In genomic region chr2:55581875-55582547, GRCh38 we compare ENCODE assay signal across 14 cellular contexts. TPM values are rescaled to one million over a fixed set of nuclear protein-coding genes. Genes with fewer than 3 reads are reported as not detected.
DNase-seq lines count a peak whose midpoint lies in the region; ATAC-seq, FAIRE-seq and TF ChIP-seq lines count a peak whose summit lies in the region.
"Had no signal": no experiment of that assay in that cellular context is flagged by ENCODE, and none has a peak within 500 bp of the region (broad histone marks: within the 10 kb centered on the region; RNA-seq: fewer than 3 reads in every experiment).

No MANE protein-coding gene starts in this region.

- FAIRE-seq in K562 (lab: Jason Lieb, UNC) = no peak

- no peak for TF ChIP-seq POLR2A in K562 (conservative IDR thresholded peaks at IDR 0.05)

- ATAC-seq in natural killer cell (no peak), K562 (no peak), left lung (peak; percentile 25), aorta (ENCODE audit: low FRiP score) (peak; percentile 22)
- no peak for ATAC-seq in natural killer cell treated with Interleukin-12 subunit alpha and Interleukin-12 subunit beta and Interleukin-15 and Interleukin-18, amount 100 ng/mL, for 72 hours

- H3K27ac ChIP-seq in K562 (ENCODE audit: extremely low read depth, low read depth, low read length) = no peak overlapping the region
- H3K27ac ChIP-seq in left lung = no peak overlapping the region
- H3K27ac ChIP-seq in aorta (ENCODE audit: low read depth in 1 of 2, low read length in 2 of 2) = no peak overlapping the region
- H3K27ac ChIP-seq: suprapubic skin, WERI-Rb-1 had no signal

- no peaks in the 10 kb centered on the region for H3K36me3 Mint-ChIP-seq in natural killer cell
- H3K36me3 Mint-ChIP-seq in natural killer cell treated with Interleukin-12 subunit alpha and Interleukin-12 subunit beta and Interleukin-15 and Interleukin-18, amount 100 ng/mL, for 72 hours = peaks cover 12% of the 10 kb centered on the region

- no TSS peak for BruUV-seq in K562 (replicated peaks; lab: Mats Ljungman, UMichigan)

- peaks cover 75% of the 10 kb centered on the region; the same call in 2 of the 3 replicates for H3K36me3 ChIP-seq in K562 (ENCODE audit: control insufficient read depth, insufficient read depth, low read length)
- peaks cover 0 to 76% of the 10 kb centered on the region in 2 donors for H3K36me3 ChIP-seq in left lung
- no peaks in the 10 kb centered on the region for H3K36me3 ChIP-seq in aorta (ENCODE audit: control insufficient read depth in 1 of 2, insufficient read depth in 2 of 2, low read length in 1 of 2)

- in situ Hi-C loops in K562 (cut with MboI) = no loop called here
- in situ Hi-C loops in GM13976 (cut with MboI; ENCODE audit: low sequenced_read_pairs, unreplicated experiment) = no loop called here
- in situ Hi-C loops in GM13977 (cut with MboI; ENCODE audit: low pct_unique_long_range_greater_than_20kb, low sequenced_read_pairs, unreplicated experiment) = no loop called here

- H3K4me2 ChIP-seq in K562 (ENCODE audit: insufficient read depth, low read length) = no peak overlapping the region

- H3K4me3 Mint-ChIP-seq in natural killer cell = no peak overlapping the region
- no peak overlapping the region for H3K4me3 Mint-ChIP-seq in natural killer cell treated with Interleukin-12 subunit alpha and Interleukin-12 subunit beta and Interleukin-15 and Interleukin-18, amount 100 ng/mL, for 72 hours

- TF ChIP-seq CTCF in natural killer cell (IDR thresholded peaks at IDR 0.05) (no peak), K562 (IDR thresholded peaks at IDR 0.05 in 2 of 3, conservative IDR thresholded peaks at IDR 0.05 in 1 of 3; ENCODE audit: insufficient read depth in 2 of 3, low read depth in 1 of 3, low read length in 3 of 3) (no peak), left lung (IDR thresholded peaks at IDR 0.05) (no peak), GM13976 (IDR thresholded peaks at IDR 0.05; ENCODE audit: borderline replicate concordance, control extremely low read depth, extremely low read depth, insufficient read depth, missing control alignments) (no peak), GM13977 (IDR thresholded peaks at IDR 0.05; ENCODE audit: extremely low read depth, insufficient read depth, missing control alignments) (no peak)

- no peak overlapping the region for H3K9ac ChIP-seq in K562 (ENCODE audit: insufficient read depth in 1 of 2, low read depth in 2 of 2, low read length in 2 of 2)

- POLR2A ChIA-PET in K562 (lab: Yijun Ruan, JAX) = no interaction called here

- no peaks in the 10 kb centered on the region for H4K20me1 ChIP-seq in K562 (replicated peaks; ENCODE audit: control insufficient read depth, insufficient read depth, low read length)

- peaks cover 7 to 12% of the 10 kb centered on the region in 2 donors for H3K4me1 Mint-ChIP-seq in natural killer cell
- H3K4me1 Mint-ChIP-seq in natural killer cell treated with Interleukin-12 subunit alpha and Interleukin-12 subunit beta and Interleukin-15 and Interleukin-18, amount 100 ng/mL, for 72 hours (ENCODE audit: low read depth in 2 of 2) = peaks cover 6 to 11% of the 10 kb centered on the region in 2 donors

- no peaks in the 10 kb centered on the region for H3K9me1 ChIP-seq in K562 (ENCODE audit: control insufficient read depth, insufficient read depth, low read length)

- no peak for TF ChIP-seq RAD21 in K562 (CRISPR knock-in tag; conservative IDR thresholded peaks at IDR 0.05 in 1 of 2, IDR thresholded peaks at IDR 0.05 in 1 of 2)

- H2AFZ ChIP-seq in K562 (ENCODE audit: low read depth, low read length) = no peak overlapping the region

- DNase-seq in natural killer cell (no peak), K562 (ENCODE audit: extremely low read depth in 1 of 4, low spot score in 3 of 4) (no peak), left lung (no peak), aorta (no peak), GM13976 (ENCODE audit: low spot score) (no peak), GM13977 (ENCODE audit: low spot score) (no peak), NCI-H146 (lab: John Stamatoyannopoulos, UW) (no peak)
- no peak for DNase-seq in natural killer cell treated with Interleukin-12 subunit alpha and Interleukin-12 subunit beta and Interleukin-15 and Interleukin-18, amount 100 ng/mL, for 72 hours (ENCODE audit: low spot score)
- DNase-seq: KG1; NCI-H2227 treated with DMSO at 0.1 percent for 48 hours; SHP77 treated with DMSO at 0.1 percent for 48 hours; stimulated activated CD4-positive, alpha-beta T cell treated with anti-CD3 and anti-CD28 coated beads, Interleukin-4, amount 100 ng/mL, for 24 hours; WERI-Rb-1 had no signal

- H3K79me2 ChIP-seq in K562 (ENCODE audit: control insufficient read depth, insufficient read depth, low read length) = peaks cover 4% of the 10 kb centered on the region; the same call in 1 of the 3 replicates

- H3K27me3 ChIP-seq in K562 (ENCODE audit: control insufficient read depth in 2 of 2, insufficient read depth in 2 of 2, low read length in 2 of 2) = no peaks in the 10 kb centered on the region
- no peaks in the 10 kb centered on the region for H3K27me3 ChIP-seq in left lung
- H3K27me3 ChIP-seq in aorta (ENCODE audit: control insufficient read depth in 1 of 2, insufficient read depth in 2 of 2, low read length in 1 of 2) = no peaks in the 10 kb centered on the region
- H3K27me3 ChIP-seq: suprapubic skin had no signal

- intact Hi-C loops in natural killer cell (cut with micrococcal nuclease) = no loop called here
- intact Hi-C loops in K562 (cut with micrococcal nuclease) = no loop called here
- intact Hi-C loops in left lung (cut with DNase I) = no loop called here
- intact Hi-C loops in aorta (cut with DNase I) = loop anchor here in 1 of 2 donors (5.0 kb wide), 1 partner anchor 35 kb away; the partner anchor contains the start of gene PPP4R3B

- TF ChIP-seq EP300 in K562 (IDR thresholded peaks at IDR 0.05; ENCODE audit: low read length) = no peak

- H3K4me3 ChIP-seq in K562 (no peak overlapping the region), left lung (no peak overlapping the region), aorta (ENCODE audit: low read length in 2 of 2) (no peak overlapping the region)
- H3K4me3 ChIP-seq: suprapubic skin had no signal

- H3K27ac Mint-ChIP-seq in natural killer cell = peak overlapping the region; percentile 50 to 62
- H3K27ac Mint-ChIP-seq in natural killer cell treated with Interleukin-12 subunit alpha and Interleukin-12 subunit beta and Interleukin-15 and Interleukin-18, amount 100 ng/mL, for 72 hours = peak overlapping the region in 1 of 2 donors; percentile 16

- no peaks in the 10 kb centered on the region for H3K9me3 ChIP-seq in K562 (replicated peaks; ENCODE audit: control insufficient read depth, insufficient read depth, low read depth, low read length)
- no peaks in the 10 kb centered on the region for H3K9me3 ChIP-seq in left lung
- H3K9me3 ChIP-seq in aorta (ENCODE audit: control insufficient read depth, low read length) = no peaks in the 10 kb centered on the region
- H3K9me3 ChIP-seq: suprapubic skin had no signal

- H3K4me1 ChIP-seq in K562 (replicated peaks in 1 of 2; ENCODE audit: control insufficient read depth in 2 of 2, insufficient read depth in 2 of 2, low read length in 2 of 2) (no peaks in the 10 kb centered on the region), left lung (peaks cover 0 to 12% of the 10 kb centered on the region in 2 donors), aorta (ENCODE audit: control insufficient read depth in 1 of 2, insufficient read depth in 2 of 2, low read length in 2 of 2) (no peaks in the 10 kb centered on the region)
- H3K4me1 ChIP-seq: suprapubic skin had no signal

- no peaks in the 10 kb centered on the region for H3K27me3 Mint-ChIP-seq in natural killer cell (ENCODE audit: low read depth in 2 of 2)
- H3K27me3 Mint-ChIP-seq in natural killer cell treated with Interleukin-12 subunit alpha and Interleukin-12 subunit beta and Interleukin-15 and Interleukin-18, amount 100 ng/mL, for 72 hours = no peaks in the 10 kb centered on the region

- CTCF ChIA-PET in K562 (lab: Yijun Ruan, JAX; ENCODE audit: low intra/inter-chr PET ratio) = no interaction called here

- no peaks in the 10 kb centered on the region for H3K9me3 Mint-ChIP-seq in natural killer cell
- no peaks in the 10 kb centered on the region for H3K9me3 Mint-ChIP-seq in natural killer cell treated with Interleukin-12 subunit alpha and Interleukin-12 subunit beta and Interleukin-15 and Interleukin-18, amount 100 ng/mL, for 72 hours

- WGBS in K562 (ENCODE audit: insufficient coverage, low coverage, missing lambda C conversion rate) = 100% methylated on average over 3 of the region's 4 CpGs
- 21 to 32% methylated on average over 4 of the region's 4 CpGs for WGBS in aorta, 2 donors

TF ChIP-seq in K562, 482 proteins besides CTCF, POLR2A, EP300 and RAD21 (continues in another document):
- no peak for TF ChIP-seq DDX20 (tag; IDR thresholded peaks at IDR 0.05; ENCODE audit: low read depth)

RNA-seq across cellular contexts. Expression of gene PPP4R3B, which starts 35.4 kb away (rescaled TPM):
- 10 to 100 TPM; 65.1 to 97.9 (median 84.9) TPM for total RNA-seq in natural killer cell
- total RNA-seq in natural killer cell treated with Interleukin-12 subunit alpha and Interleukin-12 subunit beta and Interleukin-15 and Interleukin-18, amount 100 ng/mL, for 72 hours = 10 to 100 TPM; 80.1 to 92.4 TPM
- total RNA-seq in K562 (2011; cell fraction: chromatin; rRNA removed; ENCODE audit: low replicate concordance) = 40.4 and 120 TPM in 2 replicates
- 17.2 and 19.1 TPM in 2 replicates for total RNA-seq in K562 (2011; cell fraction: nucleolus; rRNA removed)
- total RNA-seq in K562 (2011; cell fraction: nucleoplasm; rRNA removed) = 40.8 and 59.5 TPM in 2 replicates
- 35.3 and 43.5 TPM in 2 replicates for total RNA-seq in K562 (2014; rRNA removed)
- total RNA-seq in K562 (2014; rRNA removed; fragmentation: Illumina TruSeq; extraction: Trizol) = 51.6 and 57.3 TPM in 2 replicates
- 50.3 and 59.2 TPM in 2 replicates for total RNA-seq in K562 (2015; rRNA removed; fragmentation: Illumina TruSeq; extraction: Trizol)
- total RNA-seq in K562 (2021) = 43.6 and 50.1 TPM in 2 replicates
- polyA plus RNA-seq in K562 (2011; rRNA removed) = 31.1 and 41.9 TPM in 2 replicates
- 10.5 and 16.0 TPM in 2 replicates for polyA plus RNA-seq in K562 (2011; cell fraction: cytosol; rRNA removed)
- 16.6 and 21.7 TPM in 2 replicates for polyA plus RNA-seq in K562 (2011; cell fraction: nucleus; rRNA removed)
- polyA plus RNA-seq in K562 (2012) = 32.9 and 35.6 TPM in 2 replicates
- polyA plus RNA-seq in K562 (2014; fragmentation: Illumina TruSeq; extraction: Trizol) = 45.0 and 48.2 TPM in 2 replicates
- 10 to 100 TPM; 13.2 to 15.7 TPM for polyA plus RNA-seq in K562 (2014; fragmentation: Nextera tagmentation; extraction: Ambion mirVana)
- polyA plus RNA-seq in K562 (2014; rRNA removed) = 35.2 and 35.6 TPM in 2 replicates
- polyA minus RNA-seq in K562 (2011; rRNA and poly(A)+ RNA removed) = 51.3 and 56.4 TPM in 2 replicates
- polyA minus RNA-seq in K562 (2011; cell fraction: cytosol; rRNA and poly(A)+ RNA removed) = 22.6 and 27.6 TPM in 2 replicates
- 23.6 and 43.3 TPM in 2 replicates for polyA minus RNA-seq in K562 (2011; cell fraction: nucleus; rRNA and poly(A)+ RNA removed)
- 10 to 100 TPM; 63.8 to 64.6 TPM for total RNA-seq in left lung
- 10 to 100 TPM; 57.6 to 59.3 TPM for total RNA-seq in aorta
- 10 to 100 TPM; 28.9 to 42.6 TPM for polyA plus RNA-seq in aorta

Comparison
In these comparisons a context has a peak if more than half of its experiments do, and no peak if none do; other contexts are left out.
1. ATAC-seq: peak in left lung (single experiment) and aorta (single experiment); none in natural killer cell (0 of 3), natural killer cell treated with Interleukin-12 subunit alpha and Interleukin-12 subunit beta and Interleukin-15 and Interleukin-18, amount 100 ng/mL, for 72 hours (0 of 2) and K562 (single experiment).